12 cellular contexts compared by ENCODE assay signal in genomic region chr19:53942001-53942786, GRCh38. TPM values are rescaled to one million over a fixed set of nuclear protein-coding genes. Genes with fewer than 3 reads are reported as not detected.
DNase-seq lines count a peak whose midpoint lies in the region; ATAC-seq and TF ChIP-seq lines count a peak whose summit lies in the region.
"Had no signal": no experiment of that assay in that cellular context is flagged by ENCODE, and none has a peak within 500 bp of the region (broad histone marks: within the 10 kb centered on the region; RNA-seq: fewer than 3 reads in every experiment).

No MANE protein-coding gene starts in this region.

- H3K4me3 Mint-ChIP-seq in activated CD8-positive, alpha-beta memory T cell treated with anti-CD3 and anti-CD28 coated beads, Interleukin-2, amount 10 ng/mL, durations not matched to agents 7 days and 5 days, result no peak overlapping the region
- H3K4me3 Mint-ChIP-seq in endothelial cell (ENCODE audit: unreplicated experiment) (no peak overlapping the region), chondrocyte (ENCODE audit: unreplicated experiment) (no peak overlapping the region)
- H3K4me3 Mint-ChIP-seq: central memory CD8-positive, alpha-beta T cell; stimulated activated naive CD8-positive, alpha-beta T cell treated with anti-CD3 and anti-CD28 coated beads, Interleukin-15, amount 100 ng/mL, for 72 hours had no signal

- H3K27ac ChIP-seq in trophoblast cell (ENCODE audit: low read depth, low read length) (no peak overlapping the region), esophagus muscularis mucosa (replicated peaks in 1 of 4) (no peak overlapping the region)
- H3K27ac ChIP-seq: SK-N-MC had no signal

- peaks cover 29% of the 10 kb centered on the region for H3K27me3 Mint-ChIP-seq in activated CD8-positive, alpha-beta memory T cell treated with anti-CD3 and anti-CD28 coated beads, Interleukin-2, amount 10 ng/mL, durations not matched to agents 7 days and 5 days
- H3K27me3 Mint-ChIP-seq in endothelial cell (ENCODE audit: unreplicated experiment) (peaks cover 16% of the 10 kb centered on the region), chondrocyte (ENCODE audit: low read depth) (peaks cover 43% of the 10 kb centered on the region)

- H3K27me3 ChIP-seq in trophoblast cell (ENCODE audit: insufficient read depth, low read length) (peaks cover 11% of the 10 kb centered on the region), esophagus muscularis mucosa (peaks cover 2 to 89% (median 24%) of the 10 kb centered on the region in 4 donors)

- H2BK5ac ChIP-seq in trophoblast cell (ENCODE audit: low read depth, low read length, poor library complexity), result no peak overlapping the region

- intact Hi-C loops in esophagus muscularis mucosa (cut with DNase I), result no loop called here

- no peak overlapping the region for H2AK5ac ChIP-seq in trophoblast cell (ENCODE audit: low read length)

- H3K4me3 ChIP-seq in trophoblast cell (ENCODE audit: low read depth, low read length) (no peak overlapping the region), esophagus muscularis mucosa (no peak overlapping the region)
- H3K4me3 ChIP-seq: SK-N-MC had no signal

- H3K9me3 ChIP-seq in trophoblast cell (ENCODE audit: insufficient read depth, low read depth, low read length), result peaks cover 6% of the 10 kb centered on the region
- peaks cover 0 to 5% (median 0%) of the 10 kb centered on the region in 4 donors for H3K9me3 ChIP-seq in esophagus muscularis mucosa

- H3K79me1 ChIP-seq in trophoblast cell (ENCODE audit: low read length), result no peaks in the 10 kb centered on the region

- peaks cover 2% of the 10 kb centered on the region for H3K36me3 Mint-ChIP-seq in activated CD8-positive, alpha-beta memory T cell treated with anti-CD3 and anti-CD28 coated beads, Interleukin-2, amount 10 ng/mL, durations not matched to agents 7 days and 5 days
- H3K36me3 Mint-ChIP-seq in endothelial cell (ENCODE audit: low read depth, unreplicated experiment), result no peaks in the 10 kb centered on the region
- H3K36me3 Mint-ChIP-seq in chondrocyte (ENCODE audit: low read depth), result no peaks in the 10 kb centered on the region

- H3K23ac ChIP-seq in trophoblast cell (ENCODE audit: low read length), result no peak overlapping the region

- no peak overlapping the region for H4K91ac ChIP-seq in trophoblast cell (ENCODE audit: low read depth, low read length)

- H3K9me3 Mint-ChIP-seq in activated CD8-positive, alpha-beta memory T cell treated with anti-CD3 and anti-CD28 coated beads, Interleukin-2, amount 10 ng/mL, durations not matched to agents 7 days and 5 days (ENCODE audit: low read depth), result no peaks in the 10 kb centered on the region
- H3K9me3 Mint-ChIP-seq in endothelial cell (ENCODE audit: unreplicated experiment) (no peaks in the 10 kb centered on the region), chondrocyte (ENCODE audit: low read depth) (peaks cover 6% of the 10 kb centered on the region)

- no peak overlapping the region for H2AFZ ChIP-seq in trophoblast cell (ENCODE audit: insufficient read depth, low read length, poor library complexity)

- no peak overlapping the region for H3K4ac ChIP-seq in trophoblast cell (ENCODE audit: low read depth, low read length)

- no peak overlapping the region for H4K12ac ChIP-seq in trophoblast cell (ENCODE audit: low read depth, low read length)

- peak overlapping the region; percentile 32 for H3K4me2 ChIP-seq in trophoblast cell (ENCODE audit: low read length)

- no peak overlapping the region for H3K9ac ChIP-seq in trophoblast cell (ENCODE audit: low read length)

- peaks cover 4 to 5% of the 10 kb centered on the region in 2 experiments for H3K4me1 ChIP-seq in trophoblast cell (ENCODE audit: control insufficient read depth in 1 of 2, insufficient read depth in 2 of 2, low read length in 2 of 2)
- peaks cover 0 to 5% (median 1%) of the 10 kb centered on the region in 4 donors for H3K4me1 ChIP-seq in esophagus muscularis mucosa

- H2BK120ac ChIP-seq in trophoblast cell (ENCODE audit: insufficient read depth, low read length, poor library complexity), result no peak overlapping the region

- no peaks in the 10 kb centered on the region for H3K36me3 ChIP-seq in trophoblast cell (ENCODE audit: control insufficient read depth in 1 of 2, insufficient read depth in 2 of 2, low read length in 2 of 2)
- no peaks in the 10 kb centered on the region for H3K36me3 ChIP-seq in esophagus muscularis mucosa

- peak; percentile 53 for DNase-seq in activated CD8-positive, alpha-beta memory T cell treated with anti-CD3 and anti-CD28 coated beads, Interleukin-2, amount 50 U/mL, for 48 hours
- DNase-seq in activated CD8-positive, alpha-beta memory T cell treated with anti-CD3 and anti-CD28 coated beads, Interleukin-2, amount 10 ng/mL, durations not matched to agents 7 days and 5 days, result no peak
- DNase-seq in NCI-H2227 treated with DMSO at 0.1 percent for 48 hours (lab: John Stamatoyannopoulos, UW), result peak; percentile 57
- peak; percentile 70 for DNase-seq in endothelial cell (ENCODE audit: low spot score)
- DNase-seq in trophoblast cell, result no peak
- DNase-seq in esophagus muscularis mucosa (ENCODE audit: extremely low spot score), result no peak
- DNase-seq in chondrocyte (ENCODE audit: low spot score), result no peak
- no peak for DNase-seq in glomerular visceral epithelial cell (ENCODE audit: extremely low spot score)
- DNase-seq: naive B cell had no signal

- H2BK12ac ChIP-seq in trophoblast cell (ENCODE audit: low read length), result no peak overlapping the region

- TF ChIP-seq CTCF in endothelial cell (IDR thresholded peaks at IDR 0.05; ENCODE audit: unreplicated experiment) (peak; percentile 41), esophagus muscularis mucosa (IDR thresholded peaks at IDR 0.05) (no peak), chondrocyte (IDR thresholded peaks at IDR 0.05) (no peak)

- H3K79me2 ChIP-seq in trophoblast cell (ENCODE audit: control insufficient read depth, insufficient read depth, low read length, poor library complexity), result no peaks in the 10 kb centered on the region

- H3K18ac ChIP-seq in trophoblast cell (ENCODE audit: low read length), result no peak overlapping the region

- H3K4me1 Mint-ChIP-seq in activated CD8-positive, alpha-beta memory T cell treated with anti-CD3 and anti-CD28 coated beads, Interleukin-2, amount 10 ng/mL, durations not matched to agents 7 days and 5 days, result no peaks in the 10 kb centered on the region
- peaks cover 8% of the 10 kb centered on the region for H3K4me1 Mint-ChIP-seq in endothelial cell (ENCODE audit: unreplicated experiment)
- H3K4me1 Mint-ChIP-seq in chondrocyte (ENCODE audit: low read depth), result no peaks in the 10 kb centered on the region

- no peak overlapping the region for H3K14ac ChIP-seq in trophoblast cell (ENCODE audit: low read length)

- TF ChIP-seq EP300 in esophagus muscularis mucosa (IDR thresholded peaks at IDR 0.05), result no peak

- H4K8ac ChIP-seq in trophoblast cell (ENCODE audit: low read depth, low read length), result no peak overlapping the region

- no peak for TF ChIP-seq POLR2A in esophagus muscularis mucosa (IDR thresholded peaks at IDR 0.05; ENCODE audit: low read depth)

- CTCF ChIA-PET in activated CD8-positive, alpha-beta memory T cell treated with anti-CD3 and anti-CD28 coated beads, Interleukin-2, amount 10 ng/mL, durations not matched to agents 7 days and 5 days (lab: Charles Lee), result no interaction called here

- no peak for ATAC-seq in activated CD8-positive, alpha-beta memory T cell treated with anti-CD3 and anti-CD28 coated beads, Interleukin-2, amount 10 ng/mL, durations not matched to agents 7 days and 5 days
- ATAC-seq: stimulated activated naive CD8-positive, alpha-beta T cell treated with anti-CD3 and anti-CD28 coated beads, Interleukin-15, amount 100 ng/mL, for 72 hours had no signal

- no CpG with 5 or more reads among the region's 55 CpGs for WGBS in trophoblast cell (ENCODE audit: extremely low coverage, insufficient coverage, insufficient read length)
- 8% methylated on average over 29 of the region's 55 CpGs for WGBS in esophagus muscularis mucosa

- H3K27ac Mint-ChIP-seq in activated CD8-positive, alpha-beta memory T cell treated with anti-CD3 and anti-CD28 coated beads, Interleukin-2, amount 10 ng/mL, durations not matched to agents 7 days and 5 days, result no peak overlapping the region
- H3K27ac Mint-ChIP-seq in endothelial cell (ENCODE audit: unreplicated experiment), result no peak overlapping the region
- H3K27ac Mint-ChIP-seq in chondrocyte (ENCODE audit: unreplicated experiment), result no peak overlapping the region
- H3K27ac Mint-ChIP-seq: naive B cell had no signal

RNA-seq across cellular contexts. Expression of gene CACNG8, which starts 20.5 kb away (rescaled TPM):
- total RNA-seq in activated CD8-positive, alpha-beta memory T cell treated with anti-CD3 and anti-CD28 coated beads, Interleukin-2, amount 10 ng/mL, durations not matched to agents 7 days and 5 days, result not detected
- 12.9 TPM for total RNA-seq in endothelial cell (ENCODE audit: unreplicated experiment)
- 0.06 and 0.10 TPM in 2 replicates for polyA plus RNA-seq in trophoblast cell (2013)
- total RNA-seq in esophagus muscularis mucosa, result under 1 TPM in 1 of 4 donors, not detected in 3; 0.06 TPM
- 0.05 TPM in 1 of 3 replicates, not detected in the others for total RNA-seq in chondrocyte

RNA-seq across cellular contexts. Expression of gene CACNG7, which starts 33.1 kb away (rescaled TPM):
- not detected for total RNA-seq in activated CD8-positive, alpha-beta memory T cell treated with anti-CD3 and anti-CD28 coated beads, Interleukin-2, amount 10 ng/mL, durations not matched to agents 7 days and 5 days
- total RNA-seq in endothelial cell (ENCODE audit: unreplicated experiment) (0.51 TPM), esophagus muscularis mucosa (1 to 10 TPM in 1 of 4 donors, under 1 TPM in 1, not detected in 2; under 0.01 to 1.2 TPM), chondrocyte (not detected in 3 replicates)
- polyA plus RNA-seq in trophoblast cell (2013), result 0.04 and 0.08 TPM in 2 replicates

RNA-seq across cellular contexts. Expression of gene CACNG6, which starts 49.2 kb away (rescaled TPM):
- not detected for total RNA-seq in activated CD8-positive, alpha-beta memory T cell treated with anti-CD3 and anti-CD28 coated beads, Interleukin-2, amount 10 ng/mL, durations not matched to agents 7 days and 5 days
- total RNA-seq in endothelial cell (ENCODE audit: unreplicated experiment) (0.21 TPM), esophagus muscularis mucosa (not detected), chondrocyte (not detected in 3 replicates)
- polyA plus RNA-seq in trophoblast cell (2013), result 0.03 and 0.04 TPM in 2 replicates

Comparison
In these comparisons a context has a peak if more than half of its experiments do, and no peak if none do; other contexts are left out.
1. DNase-seq: peak in activated CD8-positive, alpha-beta memory T cell treated with anti-CD3 and anti-CD28 coated beads, Interleukin-2, amount 50 U/mL, for 48 hours (single experiment), NCI-H2227 treated with DMSO at 0.1 percent for 48 hours (single experiment) and endothelial cell (single experiment); none in activated CD8-positive, alpha-beta memory T cell treated with anti-CD3 and anti-CD28 coated beads, Interleukin-2, amount 10 ng/mL, durations not matched to agents 7 days and 5 days (single experiment), trophoblast cell (0 of 2), esophagus muscularis mucosa (single experiment), chondrocyte (single experiment) and glomerular visceral epithelial cell (single experiment).
2. RNA of gene CACNG8, which starts 20.5 kb away (total RNA-seq): 12.9 TPM in endothelial cell (single experiment); 0.05 TPM in chondrocyte, not detected in activated CD8-positive, alpha-beta memory T cell treated with anti-CD3 and anti-CD28 coated beads, Interleukin-2, amount 10 ng/mL, durations not matched to agents 7 days and 5 days and 0.06 TPM in esophagus muscularis mucosa; every median in the first group is over 10 times any median in the second.